8 cellular contexts compared by ENCODE assay signal in the genomic region with DNA sequence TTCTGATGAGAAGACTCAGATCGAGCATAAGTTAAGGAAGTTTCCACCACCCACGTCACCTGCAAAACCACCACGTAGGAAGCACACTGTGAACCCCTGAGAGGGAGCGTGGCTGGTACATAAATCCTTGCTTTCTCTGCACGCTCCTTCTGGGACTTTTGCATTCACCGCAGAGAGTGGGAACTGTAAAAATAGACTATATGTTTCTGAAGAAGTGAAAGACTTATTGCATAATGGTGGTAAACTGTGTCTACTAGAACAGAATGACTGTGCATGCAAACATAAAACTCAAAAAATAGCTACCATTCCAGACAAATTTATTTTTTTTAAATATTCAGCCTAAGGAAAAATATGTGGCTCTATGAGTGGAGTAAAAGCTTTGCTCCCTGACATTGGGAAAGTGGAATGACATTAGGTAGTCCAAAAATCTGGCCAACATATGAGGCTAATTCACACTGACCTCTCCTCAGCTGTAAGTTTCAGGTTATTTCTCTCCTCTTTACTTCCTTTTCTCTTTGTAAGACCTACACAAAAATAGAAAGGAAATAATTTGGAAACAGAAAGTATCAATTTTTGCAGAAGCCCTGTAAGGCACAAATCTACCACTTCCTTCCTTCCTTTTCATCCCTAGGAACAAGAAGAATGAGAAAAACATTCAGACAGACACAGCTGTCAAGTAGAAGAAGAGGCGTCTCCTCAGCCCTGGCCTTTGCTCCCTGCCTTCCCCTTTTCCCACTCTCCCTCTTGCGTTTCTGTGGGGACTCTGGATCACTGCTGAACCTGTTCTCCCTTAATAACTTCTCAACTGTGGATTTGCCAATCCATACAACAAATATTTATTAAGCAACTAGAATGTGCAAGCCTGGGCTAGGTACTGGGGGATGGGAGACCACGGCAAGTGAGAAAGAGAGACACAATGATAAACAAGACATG.
DNase-seq lines count a peak whose midpoint lies in the region; ATAC-seq and TF ChIP-seq lines count a peak whose summit lies in the region.

No MANE protein-coding gene starts in this region.

- no TSS peak for BruUV-seq in OCI-LY7 (replicated peaks; lab: Mats Ljungman, UMichigan)

- peak overlapping the region; percentile 46 for H3K4me2 ChIP-seq in OCI-LY7 (ENCODE audit: low read length)

- POLR2A ChIA-PET in OCI-LY7 (lab: Charles Lee), result interaction anchor here (0.5 to 1.3 kb wide), 3 partner anchors 21 to 519 kb away, joined by 3 read pairs; no protein-coding TSS in a partner anchor

- peak; percentile 7 for DNase-seq in OCI-LY7 (ENCODE audit: low spot score)
- no peak for DNase-seq in colonic mucosa
- DNase-seq in stimulated activated CD8-positive, alpha-beta memory T cell treated with anti-CD3 and anti-CD28 coated beads, Interleukin-2, amount 100 ng/mL, for 48 hours (ENCODE audit: low read depth in 2 of 2), result peak; percentile 34 to 54
- DNase-seq in GDM1 (lab: John Stamatoyannopoulos, UW), result no peak
- no peak for DNase-seq in SJCRH30
- DNase-seq in AG08396 (ENCODE audit: low spot score), result no peak

- H3K27ac ChIP-seq in OCI-LY7 (ENCODE audit: low read depth, low read length, poor library complexity, severe bottlenecking), result no peak overlapping the region
- peak overlapping the region; percentile 3 for H3K27ac ChIP-seq in colonic mucosa
- H3K27ac ChIP-seq in SJCRH30, result no peak overlapping the region

- TF ChIP-seq CTCF in OCI-LY7 (conservative IDR thresholded peaks at IDR 0.05; ENCODE audit: low read length) (no peak), colonic mucosa (IDR thresholded peaks at IDR 0.05) (no peak)

- CTCF ChIA-PET in OCI-LY7 (lab: Charles Lee; ENCODE audit: unreplicated experiment), result no interaction called here

- peaks cover 17% of the 10 kb centered on the region; the same call in 1 of the 2 replicates for H3K9me3 ChIP-seq in OCI-LY7 (ENCODE audit: low read length)
- no peaks in the 10 kb centered on the region for H3K9me3 ChIP-seq in colonic mucosa
- H3K9me3 ChIP-seq in SJCRH30 (replicated peaks), result peaks cover 6% of the 10 kb centered on the region; the same call in 1 of the 2 replicates

- intact Hi-C loops in OCI-LY7 (cut with micrococcal nuclease; ENCODE audit: unreplicated experiment) (no loop called here), colonic mucosa (cut with DNase I) (no loop called here)

- no peaks in the 10 kb centered on the region for H4K20me1 ChIP-seq in OCI-LY7 (ENCODE audit: insufficient read depth, low read length)

- H3K79me2 ChIP-seq in OCI-LY7 (ENCODE audit: insufficient read depth, low read depth, low read length), result no peaks in the 10 kb centered on the region

- H3K4me3 ChIP-seq in OCI-LY7 (ENCODE audit: low read depth, low read length, poor library complexity, severe bottlenecking) (peak overlapping the region; percentile 1), colonic mucosa (no peak overlapping the region), SJCRH30 (no peak overlapping the region)

- no peaks in the 10 kb centered on the region for H3K9me2 ChIP-seq in OCI-LY7 (ENCODE audit: insufficient read depth, low read length)

- no peak overlapping the region for H3K9ac ChIP-seq in colonic mucosa (ENCODE audit: low read depth in 2 of 2, low read length in 2 of 2)

- H2AFZ ChIP-seq in OCI-LY7 (ENCODE audit: low read length), result peak overlapping the region; percentile 20; the same call in 1 of the 2 replicates

- no peaks in the 10 kb centered on the region for H3K27me3 ChIP-seq in colonic mucosa
- no peaks in the 10 kb centered on the region for H3K27me3 ChIP-seq in SJCRH30

- ATAC-seq in GM18499 (IDR thresholded peaks at IDR 0.05; ENCODE audit: insufficient read depth, unreplicated experiment) (peak; percentile 70), HG02642 (IDR thresholded peaks at IDR 0.05; ENCODE audit: poor library complexity, unreplicated experiment) (peak; percentile 84)

- no peaks in the 10 kb centered on the region for H3K36me3 ChIP-seq in OCI-LY7 (ENCODE audit: insufficient read depth, low read length)
- H3K36me3 ChIP-seq in colonic mucosa, result no peaks in the 10 kb centered on the region
- no peaks in the 10 kb centered on the region for H3K36me3 ChIP-seq in SJCRH30

- peaks cover 17% of the 10 kb centered on the region for H3K4me1 ChIP-seq in OCI-LY7 (ENCODE audit: insufficient read depth, low read length, poor library complexity, severe bottlenecking)
- H3K4me1 ChIP-seq in colonic mucosa, result no peaks in the 10 kb centered on the region
- no peaks in the 10 kb centered on the region for H3K4me1 ChIP-seq in SJCRH30

Comparison
In these comparisons a context has a peak if more than half of its experiments do, and no peak if none do; other contexts are left out.
1. DNase-seq: peak in OCI-LY7 (single experiment) and stimulated activated CD8-positive, alpha-beta memory T cell treated with anti-CD3 and anti-CD28 coated beads, Interleukin-2, amount 100 ng/mL, for 48 hours (2 of 2); none in colonic mucosa (single experiment), GDM1 (single experiment), SJCRH30 (0 of 2) and AG08396 (single experiment).